14 cellular contexts compared by ENCODE assay signal in the genomic region with DNA sequence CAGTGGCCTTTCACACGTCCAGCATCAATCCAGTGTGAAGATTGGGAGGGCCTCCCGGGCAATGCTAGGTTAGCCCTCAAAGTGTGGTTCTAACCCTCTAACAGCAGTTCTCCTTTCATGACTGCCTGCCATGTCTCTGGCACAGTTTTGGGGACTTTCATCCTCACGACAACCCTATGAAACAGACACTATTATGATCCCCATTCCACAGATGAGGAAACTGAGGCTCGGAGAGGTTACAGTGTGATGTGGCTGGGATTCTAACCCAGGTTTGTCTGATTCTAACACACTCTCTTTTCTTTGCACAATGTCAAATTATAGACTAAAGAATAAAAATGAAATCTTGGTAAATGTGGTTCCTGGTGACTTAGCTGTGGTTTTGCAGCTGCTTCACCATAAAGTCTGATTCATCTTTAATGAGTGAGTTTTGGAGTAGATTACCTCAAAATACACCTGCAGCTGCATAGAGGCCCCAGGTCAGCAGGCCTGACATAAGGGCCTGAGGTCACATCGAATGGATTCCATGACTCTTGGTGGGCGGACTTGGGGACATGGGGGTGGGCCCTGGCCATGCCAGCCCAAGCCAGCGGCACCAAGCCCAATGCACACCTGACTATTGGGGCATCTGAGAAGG.
"Had no signal": no experiment of that assay in that cellular context is flagged by ENCODE, and none has a peak within 500 bp of the region (broad histone marks: within the 10 kb centered on the region; RNA-seq: fewer than 3 reads in every experiment).

No MANE protein-coding gene starts in this region.

- H3K36me3 ChIP-seq: neutrophil, uterus had no signal

- H3K27me3 Mint-ChIP-seq: dendritic cell treated with granulocyte-macrophage colony-stimulating factor and Interleukin-4, amounts not matched to agents 40 ng/mL and 50 ng/mL, for 4 days; naive B cell had no signal

- H3K4me1 Mint-ChIP-seq: central memory CD8-positive, alpha-beta T cell; naive B cell had no signal

- DNase-seq: activated CD4-positive, CD25-positive, alpha-beta regulatory T cell; activated naive CD4-positive, alpha-beta T cell; activated T-cell treated with anti-CD3 and anti-CD28 coated beads, Interleukin-2, amount 50 U/mL, for 4 hours; hypothalamus; left cardiac atrium; naive B cell; T-helper 17 cell; uterus had no signal

- H3K27ac Mint-ChIP-seq: dendritic cell treated with granulocyte-macrophage colony-stimulating factor and Interleukin-4, amounts not matched to agents 40 ng/mL and 50 ng/mL, for 4 days; T-helper 17 cell had no signal

- H3K27ac ChIP-seq: neutrophil, uterus had no signal

- H3K4me2 ChIP-seq: smooth muscle cell had no signal

- H3K4me3 ChIP-seq: lung, smooth muscle cell, uterus had no signal

- H3K36me3 Mint-ChIP-seq: naive B cell had no signal

- ATAC-seq: activated T-cell treated with anti-CD3 and anti-CD28 coated beads, Interleukin-2, amount 50 U/mL, for 4 hours; left cardiac atrium; right cardiac atrium; T-helper 17 cell had no signal

- H3K4me3 Mint-ChIP-seq: activated T-cell treated with anti-CD3 and anti-CD28 coated beads, Interleukin-2, amount 50 U/mL, for 4 hours; central memory CD8-positive, alpha-beta T cell; dendritic cell treated with granulocyte-macrophage colony-stimulating factor and Interleukin-4, amounts not matched to agents 40 ng/mL and 50 ng/mL, for 4 days; naive B cell; T-helper 17 cell had no signal

- H3K27me3 ChIP-seq: neutrophil, uterus had no signal

- H3K9me3 ChIP-seq: neutrophil, uterus had no signal

- H3K4me1 ChIP-seq: uterus had no signal

- H3K9me3 Mint-ChIP-seq: activated T-cell treated with anti-CD3 and anti-CD28 coated beads, Interleukin-2, amount 50 U/mL, for 4 hours; central memory CD8-positive, alpha-beta T cell; dendritic cell treated with granulocyte-macrophage colony-stimulating factor and Interleukin-4, amounts not matched to agents 40 ng/mL and 50 ng/mL, for 4 days had no signal
